Comparison of ENCODE assay signal across 8 cellular contexts in genomic region chr12:93784339-93785086, GRCh38.
A peak's percentile ranks its signal among the peaks of the same experiment; 100 is the strongest.
DNase-seq lines count a peak whose midpoint lies in the region; ATAC-seq and TF ChIP-seq lines count a peak whose summit lies in the region.

No MANE protein-coding gene starts in this region.

- H3K79me1 ChIP-seq in mesenchymal stem cell (replicated peaks; ENCODE audit: low read length, poor library complexity, severe bottlenecking) = peaks cover 5% of the 10 kb centered on the region

- peak; percentile 43 to 90 for TF ChIP-seq EP300 in tibial nerve (IDR thresholded peaks at IDR 0.05)

- H3K27me3 ChIP-seq in mesenchymal stem cell (ENCODE audit: control insufficient read depth in 1 of 2, insufficient read depth in 1 of 2, low read length in 2 of 2) (no peaks in the 10 kb centered on the region), tibial nerve (no peaks in the 10 kb centered on the region)

- H3K36me3 ChIP-seq in HEK293 (ENCODE audit: control insufficient read depth in 2 of 2, insufficient read depth in 1 of 2, low read length in 2 of 2) (no peaks in the 10 kb centered on the region), mesenchymal stem cell (ENCODE audit: control insufficient read depth in 1 of 2, insufficient read depth in 2 of 2, low read depth in 1 of 2, low read length in 2 of 2) (no peaks in the 10 kb centered on the region), tibial nerve (no peaks in the 10 kb centered on the region)

- H3K9me3 ChIP-seq in HEK293 (ENCODE audit: control insufficient read depth, insufficient read depth, low read depth, low read length) (no peaks in the 10 kb centered on the region), mesenchymal stem cell (ENCODE audit: control insufficient read depth, low read length) (no peaks in the 10 kb centered on the region), tibial nerve (no peaks in the 10 kb centered on the region)

- CTCF ChIA-PET in HEK293 (lab: Yijun Ruan, JAX) = interaction anchor here (0.6 to 1.4 kb wide), 5 partner anchors 17 to 780 kb away, joined by 3 to 4 read pairs (median 4); no protein-coding TSS in a partner anchor

- H2BK5ac ChIP-seq in mesenchymal stem cell (ENCODE audit: low read depth, low read length, poor library complexity, severe bottlenecking) = no peak overlapping the region

- no peak for TF ChIP-seq CTCF in HEK293 (tag by site-specific recombination; IDR thresholded peaks at IDR 0.05)
- TF ChIP-seq CTCF in choroid plexus epithelial cell (conservative IDR thresholded peaks at IDR 0.05; ENCODE audit: low read depth, low read length) = no peak
- TF ChIP-seq CTCF in tibial nerve (IDR thresholded peaks at IDR 0.05) = no peak
- no peak for TF ChIP-seq CTCF in GM13976 (IDR thresholded peaks at IDR 0.05; ENCODE audit: borderline replicate concordance, control extremely low read depth, extremely low read depth, insufficient read depth, missing control alignments)

- H3K18ac ChIP-seq in mesenchymal stem cell (ENCODE audit: low read depth in 1 of 2, low read length in 2 of 2) = peak overlapping the region; percentile 0 to 28

- POLR2A ChIA-PET in HEK293 (lab: Yijun Ruan, JAX) = interaction anchor here (1.6 kb wide), 1 partner anchor 40 kb away, joined by 6 read pairs; no protein-coding TSS in a partner anchor

- no peak overlapping the region for H3K14ac ChIP-seq in mesenchymal stem cell (ENCODE audit: low read length in 2 of 2)

- WGBS in mesenchymal stem cell = 7% methylated on average over 7 of the region's 9 CpGs
- 20 to 24% methylated on average over 9 of the region's 9 CpGs for WGBS in tibial nerve, 2 donors

- H3K27ac ChIP-seq in HEK293 (ENCODE audit: extremely low read depth, low read depth, low read length) (no peak overlapping the region), mesenchymal stem cell (ENCODE audit: low read length, poor library complexity, severe bottlenecking) (peak overlapping the region; percentile 66), tibial nerve (peak overlapping the region; percentile 70 to 85 (median 77))

- H2AFZ ChIP-seq in mesenchymal stem cell (ENCODE audit: low read depth, low read length) = no peak overlapping the region

- ATAC-seq in HG03175 (IDR thresholded peaks at IDR 0.05; ENCODE audit: unreplicated experiment) = no peak

- no peak overlapping the region for H4K8ac ChIP-seq in mesenchymal stem cell (ENCODE audit: low read length)

- peak overlapping the region; percentile 21 to 80 for H2BK12ac ChIP-seq in mesenchymal stem cell (ENCODE audit: low read length in 2 of 2)

- no peak overlapping the region for H2BK120ac ChIP-seq in mesenchymal stem cell (ENCODE audit: low read depth, low read length)

- peak; percentile 97 for DNase-seq in SK-N-DZ (ENCODE audit: low spot score)
- peak; percentile 96 for DNase-seq in choroid plexus epithelial cell (ENCODE audit: low read depth)
- peak; percentile 63 for DNase-seq in mesenchymal stem cell
- peak; percentile 30 to 81 for DNase-seq in tibial nerve (ENCODE audit: low spot score in 2 of 2)
- no peak for DNase-seq in GM13976 (ENCODE audit: low spot score)
- no peak for DNase-seq in SKM-1 treated with dmso at 0.1 percent for 144 hours (lab: John Stamatoyannopoulos, UW; ENCODE audit: unreplicated experiment)

- H4K91ac ChIP-seq in mesenchymal stem cell (ENCODE audit: low read length) = no peak overlapping the region

- H3K4me3 ChIP-seq in HEK293 (ENCODE audit: low read depth, low read length) = no peak overlapping the region
- no peak overlapping the region for H3K4me3 ChIP-seq in choroid plexus epithelial cell (ENCODE audit: low read depth, low read length)
- H3K4me3 ChIP-seq in mesenchymal stem cell (ENCODE audit: insufficient read depth in 1 of 2, low read depth in 1 of 2, low read length in 2 of 2) = peak overlapping the region in 1 of 2 experiments; percentile 12
- no peak overlapping the region for H3K4me3 ChIP-seq in tibial nerve

- H3K4ac ChIP-seq in mesenchymal stem cell (ENCODE audit: low read depth in 1 of 2, low read length in 2 of 2) = peak overlapping the region in 1 of 2 experiments; percentile 34

- H3K23ac ChIP-seq in mesenchymal stem cell (ENCODE audit: low read length in 2 of 2) = no peak overlapping the region

- peak overlapping the region; percentile 65 for H2BK15ac ChIP-seq in mesenchymal stem cell (ENCODE audit: low read depth, poor library complexity, severe bottlenecking)

- H3K9ac ChIP-seq in mesenchymal stem cell (ENCODE audit: low read length) = peak overlapping the region; percentile 73

- H3K4me1 ChIP-seq in HEK293 (ENCODE audit: control insufficient read depth, insufficient read depth, low read length) = peaks cover 8% of the 10 kb centered on the region; the same call in 1 of the 2 replicates
- peaks cover 6% of the 10 kb centered on the region for H3K4me1 ChIP-seq in mesenchymal stem cell (ENCODE audit: control insufficient read depth, insufficient read depth, low read depth, low read length)
- H3K4me1 ChIP-seq in tibial nerve = peaks cover 0 to 67% (median 29%) of the 10 kb centered on the region in 4 donors

- no peak overlapping the region for H3K4me2 ChIP-seq in mesenchymal stem cell (ENCODE audit: low read length, poor library complexity, severe bottlenecking)

- in situ Hi-C loops in GM13976 (cut with MboI; ENCODE audit: low sequenced_read_pairs, unreplicated experiment) = no loop called here

- TF ChIP-seq POLR2A in tibial nerve (IDR thresholded peaks at IDR 0.05) = no peak

- no peak overlapping the region for H2AK5ac ChIP-seq in mesenchymal stem cell (ENCODE audit: low read length, severe bottlenecking)

TF ChIP-seq in HEK293, 187 proteins besides CTCF, POLR2A, EP300 and RAD21 (continues in another document):
- TF ChIP-seq ZNF660 (tag by site-specific recombination; IDR thresholded peaks at IDR 0.05) (no peak), TRIM28 (IDR thresholded peaks at IDR 0.05; ENCODE audit: borderline replicate concordance, low read length) (peak; percentile 55; the same call in 1 of the 2 replicates), ZBTB7A (tag by site-specific recombination; IDR thresholded peaks at IDR 0.05; ENCODE audit: low read depth) (no peak), ZNF777 (tag by site-specific recombination; IDR thresholded peaks at IDR 0.05; ENCODE audit: borderline replicate concordance) (no peak), ZNF776 (tag by site-specific recombination; IDR thresholded peaks at IDR 0.05; ENCODE audit: borderline replicate concordance) (no peak), FEZF1 (tag by site-specific recombination; IDR thresholded peaks at IDR 0.05) (peak; percentile 17; the same call in 1 of the 2 replicates), ATF2 (tag by site-specific recombination; IDR thresholded peaks at IDR 0.05; ENCODE audit: low read depth) (no peak), KLF8 (tag by site-specific recombination; IDR thresholded peaks at IDR 0.05) (no peak), IKZF3 (tag by site-specific recombination; IDR thresholded peaks at IDR 0.05) (no peak), ZNF658 (tag by site-specific recombination; IDR thresholded peaks at IDR 0.05) (no peak), ZNF513 (tag by site-specific recombination; IDR thresholded peaks at IDR 0.05) (no peak)
- TF ChIP-seq, protein P1, sequence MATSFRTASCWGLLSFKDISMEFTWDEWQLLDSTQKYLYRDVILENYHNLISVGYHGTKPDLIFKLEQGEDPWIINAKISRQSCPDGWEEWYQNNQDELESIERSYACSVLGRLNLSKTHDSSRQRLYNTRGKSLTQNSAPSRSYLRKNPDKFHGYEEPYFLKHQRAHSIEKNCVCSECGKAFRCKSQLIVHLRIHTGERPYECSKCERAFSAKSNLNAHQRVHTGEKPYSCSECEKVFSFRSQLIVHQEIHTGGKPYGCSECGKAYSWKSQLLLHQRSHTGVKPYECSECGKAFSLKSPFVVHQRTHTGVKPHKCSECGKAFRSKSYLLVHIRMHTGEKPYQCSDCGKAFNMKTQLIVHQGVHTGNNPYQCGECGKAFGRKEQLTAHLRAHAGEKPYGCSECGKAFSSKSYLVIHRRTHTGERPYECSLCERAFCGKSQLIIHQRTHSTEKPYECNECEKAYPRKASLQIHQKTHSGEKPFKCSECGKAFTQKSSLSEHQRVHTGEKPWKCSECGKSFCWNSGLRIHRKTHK (tag by site-specific recombination; IDR thresholded peaks at IDR 0.05) = no peak
- TF ChIP-seq, protein P2, sequence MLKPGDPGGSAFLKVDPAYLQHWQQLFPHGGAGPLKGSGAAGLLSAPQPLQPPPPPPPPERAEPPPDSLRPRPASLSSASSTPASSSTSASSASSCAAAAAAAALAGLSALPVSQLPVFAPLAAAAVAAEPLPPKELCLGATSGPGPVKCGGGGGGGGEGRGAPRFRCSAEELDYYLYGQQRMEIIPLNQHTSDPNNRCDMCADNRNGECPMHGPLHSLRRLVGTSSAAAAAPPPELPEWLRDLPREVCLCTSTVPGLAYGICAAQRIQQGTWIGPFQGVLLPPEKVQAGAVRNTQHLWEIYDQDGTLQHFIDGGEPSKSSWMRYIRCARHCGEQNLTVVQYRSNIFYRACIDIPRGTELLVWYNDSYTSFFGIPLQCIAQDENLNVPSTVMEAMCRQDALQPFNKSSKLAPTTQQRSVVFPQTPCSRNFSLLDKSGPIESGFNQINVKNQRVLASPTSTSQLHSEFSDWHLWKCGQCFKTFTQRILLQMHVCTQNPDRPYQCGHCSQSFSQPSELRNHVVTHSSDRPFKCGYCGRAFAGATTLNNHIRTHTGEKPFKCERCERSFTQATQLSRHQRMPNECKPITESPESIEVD (tag by site-specific recombination; IDR thresholded peaks at IDR 0.05) = 0 out of 2 replicates have a peak, but pooled peaks have one; percentile 18

Comparison
In these comparisons a context has a peak if more than half of its experiments do, and no peak if none do; other contexts are left out.
1. DNase-seq: peak in SK-N-DZ (single experiment), choroid plexus epithelial cell (single experiment), mesenchymal stem cell (single experiment) and tibial nerve (2 of 2); none in GM13976 (single experiment) and SKM-1 treated with dmso at 0.1 percent for 144 hours (single experiment).